Comparison of ENCODE assay signal across 1 cellular context in genomic region chr2:27716301-27717069, GRCh38.
TF ChIP-seq lines count a peak whose summit lies in the region.

No MANE protein-coding gene starts in this region.

TF ChIP-seq in HepG2, 621 proteins besides CTCF, POLR2A, EP300 and RAD21 (continues in another document):
- TF ChIP-seq RERE (CRISPR knock-in tag; IDR thresholded peaks at IDR 0.05; ENCODE audit: low read depth) (no peak), BRF2 (CRISPR knock-in tag; IDR thresholded peaks at IDR 0.05) (no peak), RXRA (CRISPR knock-in tag; IDR thresholded peaks at IDR 0.05) (peak; percentile 51; the same call in 1 of the 2 replicates), ZNF3 (CRISPR knock-in tag; IDR thresholded peaks at IDR 0.05) (no peak), THYN1 (CRISPR knock-in tag; IDR thresholded peaks at IDR 0.05; ENCODE audit: borderline replicate concordance, low read depth) (no peak), UBTF (CRISPR knock-in tag; IDR thresholded peaks at IDR 0.05) (peak; percentile 58; the same call in 1 of the 2 replicates), ZNF329 (CRISPR knock-in tag; IDR thresholded peaks at IDR 0.05; ENCODE audit: low read depth) (no peak), CHCHD3 (CRISPR knock-in tag; IDR thresholded peaks at IDR 0.05) (no peak), KDM1A (CRISPR knock-in tag; IDR thresholded peaks at IDR 0.05) (0 out of 2 replicates have a peak, but pooled peaks have one; percentile 29), ZNF503 (CRISPR knock-in tag; IDR thresholded peaks at IDR 0.05) (no peak), ZNF224 (CRISPR knock-in tag; IDR thresholded peaks at IDR 0.05) (no peak), ZBTB10 (CRISPR knock-in tag; IDR thresholded peaks at IDR 0.05; ENCODE audit: borderline replicate concordance) (0 out of 2 replicates have a peak, but pooled peaks have one; percentile 45), ZNF350 (CRISPR knock-in tag; IDR thresholded peaks at IDR 0.05; ENCODE audit: borderline replicate concordance, low read depth) (peak; percentile 18; the same call in 1 of the 2 replicates), ZFP37 (CRISPR knock-in tag; IDR thresholded peaks at IDR 0.05; ENCODE audit: borderline replicate concordance) (no peak), ZBTB7A (CRISPR knock-in tag; IDR thresholded peaks at IDR 0.05) (peak; percentile 38; the same call in 1 of the 2 replicates), NR2F6 (IDR thresholded peaks at IDR 0.05) (no peak; the same call in 1 of the 2 replicates), NR2F6 (CRISPR knock-in tag; IDR thresholded peaks at IDR 0.05) (peak; percentile 42; the same call in 1 of the 2 replicates), KDM5B (CRISPR knock-in tag; IDR thresholded peaks at IDR 0.05; ENCODE audit: borderline replicate concordance) (0 out of 2 replicates have a peak, but pooled peaks have one; percentile 29), TEAD3 (CRISPR knock-in tag; optimal IDR thresholded peaks at IDR 0.05; ENCODE audit: borderline replicate concordance) (peak; percentile 8), ZNF280D (CRISPR knock-in tag; IDR thresholded peaks at IDR 0.05) (0 out of 2 replicates have a peak, but pooled peaks have one; percentile 19), NR2C2 (CRISPR knock-in tag; IDR thresholded peaks at IDR 0.05; ENCODE audit: borderline replicate concordance) (0 out of 2 replicates have a peak, but pooled peaks have one; percentile 24), ZBTB38 (CRISPR knock-in tag; IDR thresholded peaks at IDR 0.05) (no peak), ZNF121 (CRISPR knock-in tag; IDR thresholded peaks at IDR 0.05) (0 out of 2 replicates have a peak, but pooled peaks have one; percentile 27), ZNF263 (CRISPR knock-in tag; IDR thresholded peaks at IDR 0.05) (0 out of 2 replicates have a peak, but pooled peaks have one; percentile 33), TFAP4 (IDR thresholded peaks at IDR 0.05; ENCODE audit: borderline replicate concordance, low read depth) (0 out of 2 replicates have a peak, but pooled peaks have one; percentile 7), NFAT5 (CRISPR knock-in tag; IDR thresholded peaks at IDR 0.05) (0 out of 2 replicates have a peak, but pooled peaks have one; percentile 45), BRD4 (CRISPR knock-in tag; IDR thresholded peaks at IDR 0.05) (0 out of 2 replicates have a peak, but pooled peaks have one; percentile 27), GABPB1 (CRISPR knock-in tag; IDR thresholded peaks at IDR 0.05) (peak; percentile 26; the same call in 1 of the 2 replicates), SALL1 (CRISPR knock-in tag; IDR thresholded peaks at IDR 0.05) (0 out of 2 replicates have a peak, but pooled peaks have one; percentile 20), ZNF556 (CRISPR knock-in tag; IDR thresholded peaks at IDR 0.05; ENCODE audit: borderline replicate concordance) (0 out of 2 replicates have a peak, but pooled peaks have one; percentile 36)
